ENCODE assay signal across 8 cellular contexts in genomic region chr6:112086744-112087135, GRCh38. TPM values are rescaled to one million over a fixed set of nuclear protein-coding genes. Genes with fewer than 3 reads are reported as not detected.
DNase-seq lines count a peak whose midpoint lies in the region; ATAC-seq and TF ChIP-seq lines count a peak whose summit lies in the region.

No MANE protein-coding gene starts in this region.

- H3K9me3 Mint-ChIP-seq in WTC11: no peaks in the 10 kb centered on the region

- no peaks in the 10 kb centered on the region; the same call in 1 of the 2 replicates for H3K36me3 Mint-ChIP-seq in WTC11

- ATAC-seq in HG02642 (IDR thresholded peaks at IDR 0.05; ENCODE audit: poor library complexity, unreplicated experiment) (peak; percentile 28), WTC11 (0 out of 2 replicates have a peak, but pooled peaks have one; percentile 8), heart right ventricle (peak in 7 of 8 donors; percentile 17 to 54 (median 30))

- no peaks in the 10 kb centered on the region for H3K9me3 ChIP-seq in heart right ventricle

- H3K36me3 ChIP-seq in heart right ventricle (peaks cover 0 to 38% (median 9%) of the 10 kb centered on the region in 9 donors), rectal smooth muscle tissue (ENCODE audit: control insufficient read depth, insufficient read depth, low read length) (peaks cover 4% of the 10 kb centered on the region)

- no peaks in the 10 kb centered on the region for H3K27me3 ChIP-seq in heart right ventricle
- no peaks in the 10 kb centered on the region for H3K27me3 ChIP-seq in rectal smooth muscle tissue (ENCODE audit: control insufficient read depth, insufficient read depth, low read length)

- intact Hi-C loops in heart right ventricle (cut with DNase I): no loop called here

- WGBS in heart right ventricle, 2 donors: 0 to 1% methylated on average over 8 of the region's 8 CpGs

- H3K4me3 ChIP-seq in GM12864 (ENCODE audit: low read depth, low read length) (peak overlapping the region; percentile 77), heart right ventricle (peak overlapping the region; percentile 63 to 88 (median 78)), rectal smooth muscle tissue (ENCODE audit: low read length) (peak overlapping the region; percentile 93)

- H3K27ac ChIP-seq in heart right ventricle (peak overlapping the region; percentile 55 to 91 (median 86)), rectal smooth muscle tissue (ENCODE audit: low read depth, low read length) (peak overlapping the region; percentile 84)

- POLR2A ChIA-PET in WTC11 (lab: Charles Lee): interaction anchor here (0.6 to 1.5 kb wide), 6 partner anchors 9 to 1032 kb away, joined by 3 to 5 read pairs (median 3); no protein-coding TSS in a partner anchor

- H3K9ac ChIP-seq in rectal smooth muscle tissue (ENCODE audit: low read length): peak overlapping the region; percentile 68

- H3K27me3 Mint-ChIP-seq in WTC11 (ENCODE audit: low read depth): no peaks in the 10 kb centered on the region

- peaks cover 5% of the 10 kb centered on the region; the same call in 1 of the 2 replicates for H3K4me1 Mint-ChIP-seq in WTC11

- H3K4me3 Mint-ChIP-seq in WTC11: no peak overlapping the region

- H3K4me1 ChIP-seq in heart right ventricle (peaks cover 0 to 34% (median 28%) of the 10 kb centered on the region in 9 donors), rectal smooth muscle tissue (ENCODE audit: control insufficient read depth, insufficient read depth, low read length) (peaks cover 5% of the 10 kb centered on the region)

- H3K27ac Mint-ChIP-seq in WTC11: no peak overlapping the region

- CTCF ChIA-PET in WTC11 (lab: Charles Lee): interaction anchor here (0.9 to 1.7 kb wide), 12 partner anchors 14 to 1772 kb away, joined by 3 to 9 read pairs (median 4); a partner anchor contains a TSS

- DNase-seq in 8988T (peak; percentile 13), GM12864 (ENCODE audit: low read depth) (no peak), NAMALWA (ENCODE audit: low spot score) (peak; percentile 75), WTC11 (ENCODE audit: low spot score) (no peak), heart right ventricle (no peak), GM19240 (ENCODE audit: insufficient read length, low spot score) (no peak)

- TF ChIP-seq CTCF in GM12864 (IDR thresholded peaks at IDR 0.05; ENCODE audit: low read depth, low read length, missing control alignments) (peak; percentile 14), WTC11 (IDR thresholded peaks at IDR 0.05) (no peak), heart right ventricle (IDR thresholded peaks at IDR 0.05) (peak in 4 of 9 donors; percentile 25 to 37 (median 34))

TF ChIP-seq in WTC11, 78 proteins besides CTCF, POLR2A, EP300 and RAD21:
- TF ChIP-seq ERG (CRISPR knock-in tag; IDR thresholded peaks at IDR 0.05): no peak
- TF ChIP-seq GABPB1 (CRISPR knock-in tag; IDR thresholded peaks at IDR 0.05): peak; percentile 76

RNA-seq across cellular contexts. Expression of gene TUBE1, which starts 0.5 kb away (rescaled TPM):
- 15.7 to 17.4 TPM (median 16.9 TPM) in 3 replicates for total RNA-seq in WTC11 (2021)
- total RNA-seq in heart right ventricle: 10 to 100 TPM; 13.5 to 38.6 (median 22.6) TPM
- polyA plus RNA-seq in heart right ventricle: 10 to 100 TPM in 1 of 2 donors, 1 to 10 TPM in 1; 9.0 to 43.5 TPM

RNA-seq across cellular contexts. Expression of gene FAM229B, which starts 0.7 kb away (rescaled TPM):
- total RNA-seq in WTC11 (2021) (19.7 to 26.4 TPM (median 20.0 TPM) in 3 replicates), heart right ventricle (10 to 100 TPM; 47.4 to 88.7 (median 59.8) TPM)
- 10 to 100 TPM; 36.7 to 68.0 TPM for polyA plus RNA-seq in heart right ventricle

RNA-seq across cellular contexts. Expression of gene CCN6, which starts 32.8 kb away (rescaled TPM):
- total RNA-seq in WTC11 (2021): not detected in 3 replicates
- not detected for total RNA-seq in heart right ventricle
- polyA plus RNA-seq in heart right ventricle: not detected

Comparison
In these comparisons a context has a peak if more than half of its experiments do, and no peak if none do; other contexts are left out.
1. DNase-seq: peak in 8988T (single experiment) and NAMALWA (single experiment); none in GM12864 (single experiment), WTC11 (single experiment), heart right ventricle (0 of 2) and GM19240 (single experiment).
2. Peak in every context shown above with its lines, with median percentiles within 50 percentile points of each other: H3K4me3 ChIP-seq and ATAC-seq.